Comparison of ENCODE assay signal across 8 cellular contexts in the genomic region with DNA sequence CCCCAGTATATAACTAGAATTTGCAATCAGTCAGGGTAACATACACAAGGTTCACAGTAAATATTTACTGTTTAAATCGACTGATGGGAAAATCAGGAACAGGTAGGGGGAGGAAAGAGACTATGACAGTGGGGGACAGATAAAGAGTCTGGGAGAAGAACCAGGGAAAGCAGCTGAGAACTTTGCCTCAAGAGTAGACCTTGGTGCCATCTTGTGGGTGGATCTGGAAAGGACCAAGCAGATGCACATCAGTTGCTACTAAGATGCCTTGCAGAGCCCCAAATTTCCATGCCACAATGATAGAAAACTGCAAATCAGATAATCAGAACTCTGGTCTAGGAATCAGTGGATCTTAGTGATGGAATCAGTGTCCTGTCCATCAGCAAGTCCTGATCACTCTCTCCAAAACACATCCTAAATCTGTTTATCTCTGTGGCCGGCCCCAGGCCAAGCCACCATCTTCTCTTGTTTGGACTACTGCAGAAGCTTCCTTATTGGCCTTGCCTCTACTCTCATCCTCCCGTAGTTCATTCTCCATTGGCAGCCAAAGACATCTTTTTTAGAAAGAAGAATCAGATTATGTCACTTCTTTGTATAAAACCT.
DNase-seq lines count a peak whose midpoint lies in the region; ATAC-seq and TF ChIP-seq lines count a peak whose summit lies in the region.

No MANE protein-coding gene starts in this region.

- no peaks in the 10 kb centered on the region for H3K36me3 Mint-ChIP-seq in activated T-cell treated with anti-CD3 and anti-CD28 coated beads, Interleukin-2, amount 50 U/mL, for 72 hours (ENCODE audit: insufficient read depth in 2 of 2)

- H3K27me3 Mint-ChIP-seq in activated T-cell treated with anti-CD3 and anti-CD28 coated beads, Interleukin-2, amount 50 U/mL, for 72 hours (ENCODE audit: low read depth), result no peaks in the 10 kb centered on the region

- ATAC-seq in activated T-cell treated with anti-CD3 and anti-CD28 coated beads, Interleukin-2, amount 50 U/mL, for 72 hours (replicated peaks in 1 of 2), result peak; percentile 25 to 33

- no peak overlapping the region for H3K27ac Mint-ChIP-seq in activated T-cell treated with anti-CD3 and anti-CD28 coated beads, Interleukin-2, amount 50 U/mL, for 72 hours

- peak; percentile 59 for TF ChIP-seq CTCF in GM20000 (IDR thresholded peaks at IDR 0.05; ENCODE audit: extremely low read depth, missing control alignments)

- DNase-seq in COLO829 (ENCODE audit: low spot score) (peak; percentile 51), GM20000 (ENCODE audit: low spot score) (peak; percentile 45), NCI-H526 treated with DMSO at 0.1 percent for 48 hours (lab: John Stamatoyannopoulos, UW) (peak; percentile 11), globus pallidus (ENCODE audit: low spot score) (peak; percentile 89), pons (ENCODE audit: low spot score) (peak; percentile 94), amniotic stem cell (lab: John Stamatoyannopoulos, UW) (no peak), NCI-H446 treated with DMSO at 0.1 percent for 48 hours (lab: John Stamatoyannopoulos, UW) (no peak)
- peak; percentile 32 to 35 for DNase-seq in activated T-cell treated with anti-CD3 and anti-CD28 coated beads, Interleukin-2, amount 50 U/mL, for 72 hours

- no peaks in the 10 kb centered on the region for H3K9me3 Mint-ChIP-seq in activated T-cell treated with anti-CD3 and anti-CD28 coated beads, Interleukin-2, amount 50 U/mL, for 72 hours

- H3K4me1 Mint-ChIP-seq in activated T-cell treated with anti-CD3 and anti-CD28 coated beads, Interleukin-2, amount 50 U/mL, for 72 hours (ENCODE audit: low read depth), result peaks cover 24% of the 10 kb centered on the region

- no peak overlapping the region for H3K4me3 Mint-ChIP-seq in activated T-cell treated with anti-CD3 and anti-CD28 coated beads, Interleukin-2, amount 50 U/mL, for 72 hours

Comparison
In these comparisons a context has a peak if more than half of its experiments do, and no peak if none do; other contexts are left out.
1. DNase-seq: peak in COLO829 (single experiment), GM20000 (single experiment), NCI-H526 treated with DMSO at 0.1 percent for 48 hours (single experiment), activated T-cell treated with anti-CD3 and anti-CD28 coated beads, Interleukin-2, amount 50 U/mL, for 72 hours (2 of 2), globus pallidus (single experiment) and pons (single experiment); none in amniotic stem cell (single experiment) and NCI-H446 treated with DMSO at 0.1 percent for 48 hours (single experiment).